9 cellular contexts compared by ENCODE assay signal in genomic region chr22:39527481-39527961, GRCh38. TPM values are rescaled to one million over a fixed set of nuclear protein-coding genes. Genes with fewer than 3 reads are reported as not detected.
DNase-seq lines count a peak whose midpoint lies in the region; ATAC-seq and TF ChIP-seq lines count a peak whose summit lies in the region.
"Had no signal": no experiment of that assay in that cellular context is flagged by ENCODE, and none has a peak within 500 bp of the region (broad histone marks: within the 10 kb centered on the region; RNA-seq: fewer than 3 reads in every experiment).

No MANE protein-coding gene starts in this region.

- H3K9me3 ChIP-seq in left ventricle myocardium inferior (replicated peaks), result no peaks in the 10 kb centered on the region
- no peaks in the 10 kb centered on the region for H3K9me3 ChIP-seq in WERI-Rb-1 (ENCODE audit: severe bottlenecking)
- H3K9me3 ChIP-seq in vagina, result no peaks in the 10 kb centered on the region

- peaks cover 42% of the 10 kb centered on the region for H3K36me3 ChIP-seq in left ventricle myocardium inferior
- peaks cover 64% of the 10 kb centered on the region for H3K36me3 ChIP-seq in WERI-Rb-1
- peaks cover 0 to 22% of the 10 kb centered on the region in 2 donors for H3K36me3 ChIP-seq in vagina

- no peaks in the 10 kb centered on the region for H3K27me3 ChIP-seq in left ventricle myocardium inferior (ENCODE audit: low read depth)
- no peaks in the 10 kb centered on the region for H3K27me3 ChIP-seq in WERI-Rb-1 (ENCODE audit: insufficient read depth, low read depth, severe bottlenecking)
- no peaks in the 10 kb centered on the region for H3K27me3 ChIP-seq in vagina

- no peak overlapping the region for H3K4me3 ChIP-seq in left ventricle myocardium inferior
- no peak overlapping the region for H3K4me3 ChIP-seq in WERI-Rb-1 (ENCODE audit: low read depth, low read length)
- no peak overlapping the region for H3K4me3 ChIP-seq in vagina

- H3K4me1 ChIP-seq in left ventricle myocardium inferior (peaks cover 86% of the 10 kb centered on the region), vagina (peaks cover 92% of the 10 kb centered on the region)

- no peak for DNase-seq in left ventricle myocardium inferior
- no peak for DNase-seq in left cardiac atrium
- DNase-seq in WERI-Rb-1, result peak; percentile 92
- DNase-seq in left lobe of liver (ENCODE audit: low spot score), result no peak
- no peak for DNase-seq in vagina (ENCODE audit: extremely low spot score in 2 of 2)
- no peak for DNase-seq in pons (ENCODE audit: low spot score)
- DNase-seq in DMS79 treated with DMSO at 0.1 percent for 48 hours (lab: John Stamatoyannopoulos, UW), result no peak
- DNase-seq in cerebellum (ENCODE audit: low spot score), result no peak

- TF ChIP-seq POLR2A in vagina (IDR thresholded peaks at IDR 0.05), result no peak

- ATAC-seq in left cardiac atrium (no peak), left lobe of liver (peak; percentile 45)

- intact Hi-C loops in left ventricle myocardium inferior (cut with micrococcal nuclease), result no loop called here
- intact Hi-C loops in left cardiac atrium (cut with DNase I), result loop anchor here (5.0 to 10.0 kb wide), 2 partner anchors 35 to 213 kb away; partner anchors contain the start of gene RPL3 (in 1 of the 2)
- intact Hi-C loops in vagina (cut with DNase I), result loop anchor here (10.0 kb wide), 1 partner anchor 353 kb away; no protein-coding TSS in a partner anchor

- H3K27ac ChIP-seq in left ventricle myocardium inferior (replicated peaks), result peak overlapping the region; percentile 50
- H3K27ac ChIP-seq in WERI-Rb-1, result peak overlapping the region; percentile 85
- peak overlapping the region; percentile 54 for H3K27ac ChIP-seq in vagina

- no peak for TF ChIP-seq CTCF in left ventricle myocardium inferior (IDR thresholded peaks at IDR 0.05; ENCODE audit: borderline replicate concordance)
- no peak for TF ChIP-seq CTCF in WERI-Rb-1 (IDR thresholded peaks at IDR 0.05; ENCODE audit: low read depth, low read length)
- TF ChIP-seq CTCF in vagina (IDR thresholded peaks at IDR 0.05), result no peak

RNA-seq across cellular contexts. Expression of gene RPS19BP1, which starts 5.0 kb away (rescaled TPM):
- total RNA-seq in left ventricle myocardium inferior (59.3 TPM), left cardiac atrium (10 to 100 TPM; 66.1 to 70.7 TPM), left lobe of liver (50.1 TPM), vagina (107 TPM), cerebellum (18.0 TPM)

RNA-seq across cellular contexts. Expression of gene ATF4, which starts 7.2 kb away (rescaled TPM):
- total RNA-seq in left ventricle myocardium inferior (193 TPM), left cardiac atrium (100 to 1,000 TPM; 203 to 294 TPM), left lobe of liver (134 TPM), vagina (246 TPM), cerebellum (70.2 TPM)

RNA-seq across cellular contexts. Expression of gene MIEF1, which starts 25.4 kb away (rescaled TPM):
- total RNA-seq in left ventricle myocardium inferior (15.5 TPM), left cardiac atrium (10 to 100 TPM; 18.1 to 29.0 TPM), left lobe of liver (26.1 TPM), vagina (18.9 TPM), cerebellum (24.8 TPM)

RNA-seq across cellular contexts. Expression of gene CACNA1I, which starts 43.0 kb away (rescaled TPM):
- total RNA-seq in left ventricle myocardium inferior, result 0.05 TPM
- total RNA-seq in left cardiac atrium, result under 1 TPM; 0.03 to 0.06 TPM
- 0.05 TPM for total RNA-seq in left lobe of liver
- 1.2 TPM for total RNA-seq in vagina
- 0.91 TPM for total RNA-seq in cerebellum
- total RNA-seq: myocyte had no signal
